Comparison of ENCODE assay signal across 25 cellular contexts in genomic region chr5:77272206-77272605, GRCh38.
"Had no signal": no experiment of that assay in that cellular context is flagged by ENCODE, and none has a peak within 500 bp of the region (broad histone marks: within the 10 kb centered on the region; RNA-seq: fewer than 3 reads in every experiment).

No MANE protein-coding gene starts in this region.

- DNase-seq: activated CD4-positive, alpha-beta T cell treated with anti-CD3 and anti-CD28 coated beads, Interleukin-2, amount 50 U/mL, for 1 hour; activated CD4-positive, CD25-positive, alpha-beta regulatory T cell; activated CD8-positive, alpha-beta memory T cell treated with anti-CD3 and anti-CD28 coated beads for 24 hours; activated CD8-positive, alpha-beta memory T cell treated with anti-CD3 and anti-CD28 coated beads, Interleukin-2, amount 50 U/mL, for 48 hours; activated effector memory CD4-positive, alpha-beta T cell treated with anti-CD3 and anti-CD28 coated beads, Interleukin-2, amount 50 U/mL, for 16 hours; activated naive CD4-positive, alpha-beta T cell treated with anti-CD3 and anti-CD28 coated beads, Interleukin-2, amount 50 U/mL, for 16 hours; activated T-cell treated with anti-CD3 and anti-CD28 coated beads, Interleukin-2, amount 50 U/mL, for 72 hours; dermis blood vessel endothelial cell; effector memory CD4-positive, alpha-beta T cell; heart right ventricle; kidney glomerular epithelial cell; left ventricle myocardium inferior; mammary epithelial cell; midbrain; nephron progenitor cell; nucleus accumbens; stimulated activated CD4-positive, alpha-beta T cell treated with anti-CD3 and anti-CD28 coated beads, Interleukin-2, amount 100 ng/mL, for 24 hours; stimulated activated naive CD8-positive, alpha-beta T cell treated with anti-CD3 and anti-CD28 coated beads, Interleukin-15, Interleukin-2, amounts not matched to agents 100 U/mL and 50 U/mL, for 24 hours; substantia nigra; T-cell had no signal

- H3K4me3 ChIP-seq: esophagus muscularis mucosa, gastroesophageal sphincter, heart right ventricle, left ventricle myocardium inferior, tibial nerve had no signal

- H3K27ac ChIP-seq: esophagus muscularis mucosa, gastroesophageal sphincter, heart right ventricle, left ventricle myocardium inferior, tibial nerve had no signal

- H3K9me3 ChIP-seq: esophagus muscularis mucosa, gastroesophageal sphincter had no signal

- H3K27me3 ChIP-seq: esophagus muscularis mucosa, gastroesophageal sphincter, heart right ventricle, tibial nerve had no signal

- H3K36me3 ChIP-seq: esophagus muscularis mucosa, gastroesophageal sphincter, heart right ventricle, left ventricle myocardium inferior, tibial nerve had no signal

- FAIRE-seq: endothelial cell of umbilical vein, urothelium cell line had no signal

- H3K4me1 ChIP-seq: esophagus muscularis mucosa, gastroesophageal sphincter, heart right ventricle, left ventricle myocardium inferior, tibial nerve had no signal

- ATAC-seq: activated T-cell treated with anti-CD3 and anti-CD28 coated beads, Interleukin-2, amount 50 U/mL, for 72 hours; gastroesophageal sphincter; heart right ventricle; stimulated activated naive CD8-positive, alpha-beta T cell treated with anti-CD3 and anti-CD28 coated beads, Interleukin-15, Interleukin-2, amounts not matched to agents 100 U/mL and 50 U/mL, for 24 hours; T-cell had no signal
